23 cellular contexts compared by ENCODE assay signal in the genomic region with DNA sequence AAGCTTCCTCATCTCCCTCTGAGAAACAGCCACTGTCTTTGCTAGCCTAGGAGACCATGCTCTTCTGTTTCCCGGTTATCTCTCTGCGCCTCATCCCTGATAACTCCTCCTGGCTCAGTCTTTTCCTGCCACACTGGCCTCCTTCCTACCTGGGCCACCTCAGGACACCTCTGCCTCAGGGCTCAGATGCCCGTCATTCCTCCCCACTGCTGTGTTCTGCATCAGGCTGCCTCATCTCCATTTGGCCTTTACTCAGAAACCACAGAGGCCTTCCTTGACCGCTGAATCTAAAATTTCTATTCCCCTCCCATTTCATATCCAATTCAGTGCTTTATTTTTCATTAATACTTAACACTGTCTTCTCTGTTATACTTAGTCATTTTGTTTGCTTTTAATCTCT.
DNase-seq lines count a peak whose midpoint lies in the region; ATAC-seq and TF ChIP-seq lines count a peak whose summit lies in the region.
"Had no signal": no experiment of that assay in that cellular context is flagged by ENCODE, and none has a peak within 500 bp of the region (broad histone marks: within the 10 kb centered on the region; RNA-seq: fewer than 3 reads in every experiment).

No MANE protein-coding gene starts in this region.

- peaks cover 27% of the 10 kb centered on the region for H3K4me1 Mint-ChIP-seq in osteocyte (ENCODE audit: unreplicated experiment)

- H3K4me3 ChIP-seq in PC-3 (ENCODE audit: low read length), result no peak overlapping the region
- H3K4me3 ChIP-seq in choroid plexus epithelial cell (ENCODE audit: low read depth, low read length), result no peak overlapping the region
- no peak overlapping the region for H3K4me3 ChIP-seq in left lung
- H3K4me3 ChIP-seq: esophagus muscularis mucosa, gastroesophageal sphincter, tibial artery had no signal

- CTCF ChIA-PET in PC-3 (lab: Charles Lee), result interaction anchor here (0.7 kb wide), 1 partner anchor 155 kb away, joined by 3 read pairs; no protein-coding TSS in a partner anchor

- no TSS peak for BruUV-seq in PC-3 (replicated peaks; lab: Mats Ljungman, UMichigan)

- H3K9me3 Mint-ChIP-seq in osteocyte (ENCODE audit: unreplicated experiment), result no peaks in the 10 kb centered on the region
- H3K9me3 Mint-ChIP-seq: CD4-positive, alpha-beta T cell; natural killer cell; stimulated activated naive CD8-positive, alpha-beta T cell treated with anti-CD3 and anti-CD28 coated beads, Interleukin-15, Interleukin-2, amounts not matched to agents 100 ng/mL and 50 ng/mL, for 24 hours had no signal

- H3F3A ChIP-seq in PC-3 (ENCODE audit: low read length, unreplicated experiment), result no peaks in the 10 kb centered on the region

- peak overlapping the region; percentile 60 for H3K27ac Mint-ChIP-seq in osteocyte (ENCODE audit: unreplicated experiment)
- H3K27ac Mint-ChIP-seq: CD4-positive, alpha-beta T cell; natural killer cell; stimulated activated naive CD8-positive, alpha-beta T cell treated with anti-CD3 and anti-CD28 coated beads, Interleukin-15, Interleukin-2, amounts not matched to agents 100 ng/mL and 50 ng/mL, for 24 hours had no signal

- peak; percentile 38 for DNase-seq in EL
- peak; percentile 70 for DNase-seq in PC-3
- peak; percentile 50 for DNase-seq in choroid plexus epithelial cell (ENCODE audit: low read depth)
- DNase-seq in osteocyte (ENCODE audit: extremely low spot score, unreplicated experiment), result no peak
- DNase-seq in NOMO-1 treated with dmso at 0.1 percent for 144 hours (lab: John Stamatoyannopoulos, UW; ENCODE audit: unreplicated experiment), result no peak
- no peak for DNase-seq in left lung
- DNase-seq: activated gamma-delta T cell treated with Interleukin-2 at 50 U/mL for 16 hours; amygdala; CD4-positive, alpha-beta T cell; DMS153; HCEC 1CT; kidney glomerular epithelial cell; natural killer cell; NCI-H1092 treated with DMSO at 0.1 percent for 48 hours; NCI-H2081 treated with DMSO at 0.1 percent for 48 hours; NCI-H526; SHP77 treated with DMSO at 0.1 percent for 48 hours; tibial artery had no signal

- H3K4me1 ChIP-seq in PC-3 (ENCODE audit: insufficient read depth, low read length) (peaks cover 35% of the 10 kb centered on the region), left lung (no peaks in the 10 kb centered on the region)
- H3K4me1 ChIP-seq: esophagus muscularis mucosa, gastroesophageal sphincter, parathyroid adenoma, tibial artery had no signal

- peak overlapping the region; percentile 25 for H3K9ac ChIP-seq in PC-3 (ENCODE audit: low read length)
- H3K9ac ChIP-seq: parathyroid adenoma had no signal

- H3K9me2 ChIP-seq in PC-3 (replicated peaks; ENCODE audit: low read length), result no peaks in the 10 kb centered on the region

- ATAC-seq in PC-3 (peak; percentile 74), left lung (no peak), GM21526 (IDR thresholded peaks at IDR 0.05; ENCODE audit: low FRiP score, unreplicated experiment) (no peak)
- ATAC-seq: gastroesophageal sphincter, natural killer cell had no signal

- no peaks in the 10 kb centered on the region for H3K79me2 ChIP-seq in PC-3 (ENCODE audit: low read length)
- H3K79me2 ChIP-seq: parathyroid adenoma had no signal

- 0 out of 2 replicates have a peak, but pooled peaks cover 3% of the 10 kb centered on the region for H4K20me1 ChIP-seq in PC-3 (ENCODE audit: low read length)

- H3K4me3 Mint-ChIP-seq in osteocyte (ENCODE audit: unreplicated experiment), result no peak overlapping the region
- H3K4me3 Mint-ChIP-seq: CD4-positive, alpha-beta T cell; natural killer cell; stimulated activated naive CD8-positive, alpha-beta T cell treated with anti-CD3 and anti-CD28 coated beads, Interleukin-15, Interleukin-2, amounts not matched to agents 100 ng/mL and 50 ng/mL, for 24 hours had no signal

- H3K27me3 Mint-ChIP-seq in osteocyte (ENCODE audit: unreplicated experiment), result no peaks in the 10 kb centered on the region
- H3K27me3 Mint-ChIP-seq: CD4-positive, alpha-beta T cell; stimulated activated naive CD8-positive, alpha-beta T cell treated with anti-CD3 and anti-CD28 coated beads, Interleukin-15, Interleukin-2, amounts not matched to agents 100 ng/mL and 50 ng/mL, for 24 hours had no signal

- peaks cover 47% of the 10 kb centered on the region for H3K36me3 Mint-ChIP-seq in osteocyte (ENCODE audit: unreplicated experiment)

- intact Hi-C loops in PC-3 (cut with micrococcal nuclease), result no loop called here
- intact Hi-C loops in left lung (cut with DNase I), result no loop called here

- peak overlapping the region; percentile 50 for H3K4me2 ChIP-seq in PC-3 (ENCODE audit: low read length)

- peaks cover 21% of the 10 kb centered on the region for H3K36me3 ChIP-seq in PC-3 (ENCODE audit: low read depth, low read length)
- H3K36me3 ChIP-seq in left lung, result peaks cover 0 to 6% of the 10 kb centered on the region in 2 donors

- H3K9me3 ChIP-seq in PC-3 (ENCODE audit: low read length) (no peaks in the 10 kb centered on the region), left lung (no peaks in the 10 kb centered on the region)
- H3K9me3 ChIP-seq: esophagus muscularis mucosa, gastroesophageal sphincter, tibial artery had no signal

- H3K27me3 ChIP-seq in PC-3 (ENCODE audit: low read length) (no peaks in the 10 kb centered on the region), left lung (no peaks in the 10 kb centered on the region)
- H3K27me3 ChIP-seq: esophagus muscularis mucosa, gastroesophageal sphincter, tibial artery had no signal

- POLR2A ChIA-PET in PC-3 (lab: Charles Lee; ENCODE audit: unreplicated experiment), result no interaction called here

- no peak overlapping the region for H2AFZ ChIP-seq in PC-3 (ENCODE audit: low read length)
- H2AFZ ChIP-seq: parathyroid adenoma had no signal

- no peak for TF ChIP-seq CTCF in PC-3 (conservative IDR thresholded peaks at IDR 0.05; ENCODE audit: low read depth, low read length)
- no peak for TF ChIP-seq CTCF in choroid plexus epithelial cell (conservative IDR thresholded peaks at IDR 0.05; ENCODE audit: low read depth, low read length)
- TF ChIP-seq CTCF in osteocyte (IDR thresholded peaks at IDR 0.05), result no peak
- TF ChIP-seq CTCF in left lung (IDR thresholded peaks at IDR 0.05), result no peak

- H3K27ac ChIP-seq in PC-3 (ENCODE audit: low read length), result peak overlapping the region; percentile 74
- no peak overlapping the region for H3K27ac ChIP-seq in left lung
- H3K27ac ChIP-seq: esophagus muscularis mucosa, gastroesophageal sphincter, parathyroid adenoma, tibial artery had no signal

Comparison
In these comparisons a context has a peak if more than half of its experiments do, and no peak if none do; other contexts are left out.
1. DNase-seq: peak in EL (single experiment), PC-3 (single experiment) and choroid plexus epithelial cell (single experiment); none in osteocyte (single experiment), NOMO-1 treated with dmso at 0.1 percent for 144 hours (single experiment) and left lung (0 of 2).